19 cellular contexts compared by ENCODE assay signal in genomic region chr5:23343121-23343520, GRCh38.
"Had no signal": no experiment of that assay in that cellular context is flagged by ENCODE, and none has a peak within 500 bp of the region (broad histone marks: within the 10 kb centered on the region; RNA-seq: fewer than 3 reads in every experiment).

No MANE protein-coding gene starts in this region.

- H3K4me3 Mint-ChIP-seq: IgD-negative memory B cell had no signal

- H3K9me3 ChIP-seq: SK-N-SH had no signal

- H3K4me1 Mint-ChIP-seq: IgD-negative memory B cell had no signal

- H3K4me2 ChIP-seq: SK-N-SH had no signal

- H3K27ac ChIP-seq: RWPE1 had no signal

- H3K27ac Mint-ChIP-seq: IgD-negative memory B cell had no signal

- H3K36me3 Mint-ChIP-seq: IgD-negative memory B cell had no signal

- H3K9ac ChIP-seq: SK-N-SH had no signal

- H3K27me3 Mint-ChIP-seq: IgD-negative memory B cell had no signal

- DNase-seq: KBM-7, NCI-H1092, NCI-H1105 treated with DMSO at 0.1 percent for 48 hours, NCI-H1417 treated with DMSO at 0.1 percent for 48 hours, NCI-H146, NCI-H1694 treated with DMSO at 0.1 percent for 48 hours, NCI-H1930, NCI-H2081, NCI-H2107, NCI-H2227 treated with DMSO at 0.1 percent for 48 hours, NCI-H510A, NCI-H524 treated with DMSO at 0.1 percent for 48 hours, NCI-H69, NCI-H774, SHP77, SK-N-SH, SW 1271 had no signal
